In genomic region chr3:66656608-66657007, GRCh38 we compare ENCODE assay signal across 17 cellular contexts.
DNase-seq lines count a peak whose midpoint lies in the region; ATAC-seq, FAIRE-seq and TF ChIP-seq lines count a peak whose summit lies in the region.
"Had no signal": no experiment of that assay in that cellular context is flagged by ENCODE, and none has a peak within 500 bp of the region (broad histone marks: within the 10 kb centered on the region; RNA-seq: fewer than 3 reads in every experiment).

No MANE protein-coding gene starts in this region.

- H3F3A ChIP-seq in GM23338 (replicated peaks; ENCODE audit: low read depth) = no peaks in the 10 kb centered on the region

- H3K9me3 ChIP-seq in ectodermal cell (ENCODE audit: control insufficient read depth, low read length) (no peaks in the 10 kb centered on the region), pancreas (no peaks in the 10 kb centered on the region), Karpas-422 (ENCODE audit: low read length) (no peaks in the 10 kb centered on the region)
- H3K9me3 ChIP-seq: SK-N-SH had no signal

- H3K4me3 ChIP-seq in GM23338 = no peak overlapping the region
- no peak overlapping the region for H3K4me3 ChIP-seq in ectodermal cell (ENCODE audit: insufficient read depth, low read depth, low read length)
- H3K4me3 ChIP-seq in pancreas = no peak overlapping the region
- no peak overlapping the region for H3K4me3 ChIP-seq in Karpas-422 (ENCODE audit: low read length)
- H3K4me3 ChIP-seq: GM23248, PC-9 had no signal

- no peak overlapping the region for H3K4me3 Mint-ChIP-seq in GM23338

- no peak for TF ChIP-seq CTCF in GM23338 (conservative IDR thresholded peaks at IDR 0.05; ENCODE audit: low read depth in 2 of 2)
- TF ChIP-seq CTCF in pancreas (IDR thresholded peaks at IDR 0.05) = no peak

- H3K36me3 Mint-ChIP-seq in GM23338 (ENCODE audit: low read depth) = peaks cover 2% of the 10 kb centered on the region; the same call in 1 of the 3 replicates

- H3K27ac Mint-ChIP-seq in GM23338 = no peak overlapping the region

- no peak overlapping the region for H3K9ac ChIP-seq in Karpas-422 (ENCODE audit: low read length)
- H3K9ac ChIP-seq: GM23248, SK-N-SH had no signal

- H4K20me1 ChIP-seq in GM23338 (replicated peaks; ENCODE audit: insufficient read depth) (no peaks in the 10 kb centered on the region), Karpas-422 (ENCODE audit: insufficient read depth, low read depth, low read length) (no peaks in the 10 kb centered on the region)

- no peak overlapping the region for H3K4me2 ChIP-seq in GM23338
- H3K4me2 ChIP-seq in Karpas-422 (ENCODE audit: low read depth, low read length, poor library complexity, severe bottlenecking) = no peak overlapping the region
- H3K4me2 ChIP-seq: PC-9, SK-N-SH had no signal

- no peaks in the 10 kb centered on the region for H3K9me3 Mint-ChIP-seq in GM23338

- H3K9me2 ChIP-seq in GM23338 (ENCODE audit: insufficient read depth) (no peaks in the 10 kb centered on the region; the same call in 1 of the 2 replicates), Karpas-422 (replicated peaks; ENCODE audit: insufficient read depth, low read length) (no peaks in the 10 kb centered on the region)
- H3K9me2 ChIP-seq: SK-N-SH had no signal

- peaks cover 3% of the 10 kb centered on the region; the same call in 1 of the 2 replicates for H3K4me1 ChIP-seq in GM23338 (ENCODE audit: insufficient read depth)
- peaks cover 8% of the 10 kb centered on the region for H3K4me1 ChIP-seq in ectodermal cell (ENCODE audit: control insufficient read depth, insufficient read depth, low read length)
- no peaks in the 10 kb centered on the region for H3K4me1 ChIP-seq in pancreas
- H3K4me1 ChIP-seq in Karpas-422 (ENCODE audit: low read length) = peaks cover 26% of the 10 kb centered on the region

- no peak for FAIRE-seq in pancreas (lab: Jason Lieb, UNC)
- no peak for FAIRE-seq in urothelium cell line (lab: Jason Lieb, UNC)
- FAIRE-seq: GM12892 had no signal

- H3K27ac ChIP-seq in GM23338 (ENCODE audit: low read depth) (no peak overlapping the region), ectodermal cell (ENCODE audit: insufficient read depth, low read depth, low read length, poor library complexity, severe bottlenecking) (peak overlapping the region; percentile 90), pancreas (no peak overlapping the region), Karpas-422 (ENCODE audit: low read length) (no peak overlapping the region)
- H3K27ac ChIP-seq: GM23248, PC-9 had no signal

- ATAC-seq in GM23338 (no peak), pancreas (peak in 3 of 4 donors; percentile 23 to 68 (median 44)), HG02678 (IDR thresholded peaks at IDR 0.05; ENCODE audit: unreplicated experiment) (no peak)

- H2AFZ ChIP-seq in GM23338 = peak overlapping the region; percentile 93; the same call in 1 of the 2 replicates
- H2AFZ ChIP-seq in Karpas-422 (ENCODE audit: low read length) = no peak overlapping the region
- H2AFZ ChIP-seq: GM23248, PC-9 had no signal

- H3K36me3 ChIP-seq in GM23338 (ENCODE audit: insufficient read depth) (no peaks in the 10 kb centered on the region), ectodermal cell (ENCODE audit: control insufficient read depth, insufficient read depth, low read length) (no peaks in the 10 kb centered on the region), pancreas (no peaks in the 10 kb centered on the region), Karpas-422 (ENCODE audit: insufficient read depth, low read length) (no peaks in the 10 kb centered on the region)

- peaks cover 19% of the 10 kb centered on the region; the same call in 2 of the 3 replicates for H3K4me1 Mint-ChIP-seq in GM23338

- H3K79me2 ChIP-seq in GM23338 (replicated peaks; ENCODE audit: insufficient read depth) = no peaks in the 10 kb centered on the region
- no peaks in the 10 kb centered on the region for H3K79me2 ChIP-seq in Karpas-422 (ENCODE audit: low read length)

- intact Hi-C loops in pancreas (cut with DNase I) = no loop called here

- peaks cover 5% of the 10 kb centered on the region for H3K27me3 Mint-ChIP-seq in GM23338 (ENCODE audit: insufficient read depth, low read depth, poor library complexity)

- H3K27me3 ChIP-seq in GM23338 (ENCODE audit: insufficient read depth) (no peaks in the 10 kb centered on the region), ectodermal cell (ENCODE audit: control insufficient read depth, insufficient read depth, low read length, poor library complexity, severe bottlenecking) (no peaks in the 10 kb centered on the region), pancreas (no peaks in the 10 kb centered on the region), Karpas-422 (ENCODE audit: low read length) (no peaks in the 10 kb centered on the region)

- DNase-seq in NCI-H1417 (lab: John Stamatoyannopoulos, UW) (peak in 2 of 3 experiments; percentile 24 to 70), NCI-H1417 treated with DMSO at 0.1 percent for 48 hours (lab: John Stamatoyannopoulos, UW) (no peak), GM23338 (ENCODE audit: low spot score) (no peak), pancreas (no peak), Karpas-422 (no peak), urothelium cell line (ENCODE audit: low spot score) (no peak)
- DNase-seq: DMS79 treated with DMSO at 0.1 percent for 48 hours, GDM1, GM23248, NCI-H187 treated with DMSO at 0.1 percent for 48 hours, NCI-H524 treated with DMSO at 0.1 percent for 48 hours, PC-9, SK-N-SH, T-helper 1 cell had no signal

- 89 to 95% methylated on average over 8 of the region's 8 CpGs for WGBS in ectodermal cell, 2 experiments
- WGBS in pancreas, 2 donors = 51 to 60% methylated on average over 8 of the region's 8 CpGs

TF ChIP-seq in GM23338, 12 proteins besides CTCF, POLR2A, EP300 and RAD21 (continues in another document):
- TF ChIP-seq REST (IDR thresholded peaks at IDR 0.05; ENCODE audit: unreplicated experiment) (no peak), CREB1 (CRISPR knock-in tag; IDR thresholded peaks at IDR 0.05; ENCODE audit: low read depth) (no peak), POLR2AphosphoS5 (IDR thresholded peaks at IDR 0.05; ENCODE audit: low read depth) (no peak), STAT1 (IDR thresholded peaks at IDR 0.05; ENCODE audit: unreplicated experiment) (no peak), EZH2phosphoT487 (IDR thresholded peaks at IDR 0.05; ENCODE audit: unreplicated experiment) (no peak), EZH2 (IDR thresholded peaks at IDR 0.05; ENCODE audit: low read depth, unreplicated experiment) (no peak), ETS1 (IDR thresholded peaks at IDR 0.05) (no peak), ZNF331 (CRISPR knock-in tag; IDR thresholded peaks at IDR 0.05; ENCODE audit: low read depth) (no peak)

Comparison
In these comparisons a context has a peak if more than half of its experiments do, and no peak if none do; other contexts are left out.
1. DNase-seq: peak in NCI-H1417 (2 of 3); none in NCI-H1417 treated with DMSO at 0.1 percent for 48 hours (single experiment), GM23338 (single experiment), pancreas (0 of 6), Karpas-422 (single experiment) and urothelium cell line (single experiment).
2. ATAC-seq: peak in pancreas (3 of 4); none in GM23338 (single experiment) and HG02678 (single experiment).